Comparison of ENCODE assay signal across 15 cellular contexts in genomic region chr20:50628326-50628725, GRCh38.
DNase-seq lines count a peak whose midpoint lies in the region; ATAC-seq, FAIRE-seq and TF ChIP-seq lines count a peak whose summit lies in the region.
"Had no signal": no experiment of that assay in that cellular context is flagged by ENCODE, and none has a peak within 500 bp of the region (broad histone marks: within the 10 kb centered on the region; RNA-seq: fewer than 3 reads in every experiment).

No MANE protein-coding gene starts in this region.

- peaks cover under 1 to 2% of the 10 kb centered on the region in 2 experiments for H4K20me1 ChIP-seq in H1 (replicated peaks in 1 of 2; ENCODE audit: control insufficient read depth in 1 of 2, insufficient read depth in 2 of 2, low read length in 2 of 2)

- TF ChIP-seq RAD21 in H1 (IDR thresholded peaks at IDR 0.05 in 1 of 2, conservative IDR thresholded peaks at IDR 0.05 in 1 of 2; ENCODE audit: low read depth in 2 of 2, low read length in 2 of 2), result no peak

- no peak overlapping the region for H3K9ac ChIP-seq in H1 (replicated peaks in 1 of 4; ENCODE audit: extremely low read depth in 1 of 4, low read depth in 3 of 4, low read length in 3 of 4)

- H3K56ac ChIP-seq in H1 (replicated peaks; ENCODE audit: insufficient read length, low read depth, low read length), result no peak overlapping the region

- no peaks in the 10 kb centered on the region for H3K9me3 ChIP-seq in left ventricle myocardium inferior (replicated peaks)
- no peaks in the 10 kb centered on the region for H3K9me3 ChIP-seq in H1 (ENCODE audit: insufficient read depth in 2 of 2, low read depth in 1 of 2, low read length in 1 of 2)
- no peaks in the 10 kb centered on the region for H3K9me3 ChIP-seq in HAP-1
- H3K9me3 ChIP-seq: SJSA1, upper lobe of right lung had no signal

- FAIRE-seq in H1 (lab: Jason Lieb, UNC), result no peak
- FAIRE-seq: K562, TTC549 had no signal

- peak overlapping the region; percentile 87; the same call in 1 of the 2 replicates for H4K8ac ChIP-seq in H1 (ENCODE audit: extremely low read depth, insufficient read depth, low read length)

- in situ Hi-C loops in HAP-1 (cut with MboI; ENCODE audit: low sequenced_read_pairs), result no loop called here

- ATAC-seq in left cardiac atrium, result no peak
- ATAC-seq in GM21515 (IDR thresholded peaks at IDR 0.05; ENCODE audit: unreplicated experiment), result no peak
- ATAC-seq in GM21381 (IDR thresholded peaks at IDR 0.05; ENCODE audit: unreplicated experiment), result no peak
- ATAC-seq: K562, upper lobe of right lung had no signal

- no peak overlapping the region for H4K5ac ChIP-seq in H1 (ENCODE audit: insufficient read length, low read depth, low read length)

- no peak overlapping the region for H2BK20ac ChIP-seq in H1 (ENCODE audit: low read length)

- H2BK15ac ChIP-seq in H1 (ENCODE audit: low read length), result peak overlapping the region; percentile 88; the same call in 1 of the 2 replicates

- H3K79me2 ChIP-seq in H1 (ENCODE audit: control insufficient read depth in 1 of 2, insufficient read depth in 2 of 2, low read length in 2 of 2), result no peaks in the 10 kb centered on the region

- DNase-seq in left ventricle myocardium inferior (no peak), left cardiac atrium (no peak), NCI-H2171 treated with DMSO at 0.1 percent for 48 hours (lab: John Stamatoyannopoulos, UW) (peak; percentile 94), H1 (ENCODE audit: low read depth in 1 of 2, low spot score in 2 of 2) (no peak), RPMI8226 (no peak), HAP-1 (ENCODE audit: low spot score in 2 of 2) (no peak)
- DNase-seq: activated gamma-delta T cell treated with Interleukin-2 at 50 U/mL for 16 hours; NCI-H226; stimulated activated CD4-positive, alpha-beta T cell treated with anti-CD3 and anti-CD28 coated beads, Interleukin-2, amount 100 ng/mL, for 24 hours; upper lobe of right lung had no signal

- CTCF ChIA-PET in H1 (lab: Charles Lee; ENCODE audit: partially characterized antibody), result interaction anchor here (0.5 to 6.1 kb wide), 18 partner anchors 9 to 460 kb away, joined by 3 to 61 read pairs (median 4); no protein-coding TSS in a partner anchor

- H3K4me3 ChIP-seq in left ventricle myocardium inferior (no peak overlapping the region), H1 (ENCODE audit: extremely low read depth in 1 of 4, insufficient read depth in 2 of 4, low read depth in 3 of 4, low read length in 4 of 4) (no peak overlapping the region), HAP-1 (no peak overlapping the region)
- H3K4me3 ChIP-seq: K562, SJSA1, upper lobe of right lung had no signal

- H3K4me1 ChIP-seq in left ventricle myocardium inferior (peaks cover 35% of the 10 kb centered on the region), H1 (replicated peaks in 1 of 4; ENCODE audit: control insufficient read depth in 3 of 4, insufficient read depth in 4 of 4, low read length in 3 of 4) (peaks cover 0 to 8% (median 3%) of the 10 kb centered on the region in 4 experiments; a peak in 4 of 7 replicates), HAP-1 (no peaks in the 10 kb centered on the region)
- H3K4me1 ChIP-seq: upper lobe of right lung had no signal

- H3K27me3 ChIP-seq in left ventricle myocardium inferior (ENCODE audit: low read depth) (no peaks in the 10 kb centered on the region), H1 (replicated peaks in 1 of 4; ENCODE audit: control insufficient read depth in 3 of 4, extremely low read depth in 1 of 4, insufficient read depth in 3 of 4, low read length in 3 of 4) (no peaks in the 10 kb centered on the region), HAP-1 (ENCODE audit: low read depth) (no peaks in the 10 kb centered on the region)
- H3K27me3 ChIP-seq: SJSA1, upper lobe of right lung had no signal

- no peak for TF ChIP-seq POLR2A in H1 (IDR thresholded peaks at IDR 0.05; ENCODE audit: control extremely low read depth in 1 of 2, low read depth in 2 of 2, low read length in 2 of 2)

- H2AK5ac ChIP-seq in H1 (ENCODE audit: low read depth, low read length), result no peak overlapping the region

- no peaks in the 10 kb centered on the region for H3K36me3 ChIP-seq in left ventricle myocardium inferior
- no peaks in the 10 kb centered on the region for H3K36me3 ChIP-seq in H1 (ENCODE audit: control insufficient read depth in 2 of 4, insufficient read depth in 4 of 4, low read length in 3 of 4)
- no peaks in the 10 kb centered on the region for H3K36me3 ChIP-seq in HAP-1 (replicated peaks)
- H3K36me3 ChIP-seq: upper lobe of right lung had no signal

- peak overlapping the region; percentile 29 for H4K91ac ChIP-seq in H1 (replicated peaks; ENCODE audit: insufficient read length, low read length)

- H3K4me2 ChIP-seq in H1 (ENCODE audit: insufficient read depth in 1 of 2, low read depth in 2 of 2, low read length in 2 of 2), result no peak overlapping the region

- no peak overlapping the region for H3K14ac ChIP-seq in H1 (ENCODE audit: insufficient read length)

- H2BK5ac ChIP-seq in H1 (ENCODE audit: low read depth, low read length), result peak overlapping the region; percentile 60; the same call in 1 of the 2 replicates

- no peak overlapping the region; the same call in 1 of the 2 replicates for H3K18ac ChIP-seq in H1 (ENCODE audit: extremely low read depth, low read length)

- H3K23ac ChIP-seq in H1 (ENCODE audit: insufficient read length), result no peak overlapping the region

- H2AFZ ChIP-seq in H1 (ENCODE audit: low read length), result no peak overlapping the region

- no peak overlapping the region for H3K4ac ChIP-seq in H1 (replicated peaks; ENCODE audit: insufficient read length, low read depth, low read length)

- intact Hi-C loops in left ventricle myocardium inferior (cut with micrococcal nuclease) (loop anchor here (10.0 kb wide), 1 partner anchor 126 kb away; no protein-coding TSS in a partner anchor), left cardiac atrium (cut with DNase I) (loop anchor here in 1 of 2 donors (5.0 kb wide), 1 partner anchor 119 kb away; no protein-coding TSS in a partner anchor)

- H3K27ac ChIP-seq in left ventricle myocardium inferior (replicated peaks) (peak overlapping the region; percentile 27), H1 (ENCODE audit: low read depth, low read length) (no peak overlapping the region)
- H3K27ac ChIP-seq: SJSA1, upper lobe of right lung had no signal

- peak overlapping the region; percentile 84; the same call in 1 of the 2 replicates for H2BK12ac ChIP-seq in H1 (ENCODE audit: low read depth, low read length)

- TF ChIP-seq CTCF in left ventricle myocardium inferior (IDR thresholded peaks at IDR 0.05; ENCODE audit: borderline replicate concordance) (no peak), H1 (IDR thresholded peaks at IDR 0.05; ENCODE audit: control extremely low read depth in 1 of 3, insufficient read depth in 1 of 3, low read depth in 1 of 3, low read length in 3 of 3) (no peak)

- H3K23me2 ChIP-seq in H1 (ENCODE audit: low read depth, low read length), result no peaks in the 10 kb centered on the region

- no peak for TF ChIP-seq EP300 in H1 (IDR thresholded peaks at IDR 0.05; ENCODE audit: borderline replicate concordance in 1 of 2, low read depth in 2 of 2, low read length in 2 of 2)

- POLR2A ChIA-PET in H1 (lab: Charles Lee; ENCODE audit: partially characterized antibody), result interaction anchor here (0.6 to 1.2 kb wide), 3 partner anchors 13 to 164 kb away, joined by 3 to 4 read pairs (median 3); no protein-coding TSS in a partner anchor

- no peaks in the 10 kb centered on the region for H3K79me1 ChIP-seq in H1 (ENCODE audit: low read depth, low read length)

- 88% methylated on average over 11 of the region's 11 CpGs; no CpG with 5 or more reads in 1 of the 2 experiments for WGBS in H1 (ENCODE audit: extremely low coverage in 1 of 2, insufficient coverage in 1 of 2, insufficient read length in 1 of 2, insufficient replicate concordance in 2 of 2, low coverage in 1 of 2, low lambda C conversion rate in 2 of 2, missing lambda C conversion rate in 1 of 2), 2 experiments

- no peak overlapping the region for H2BK120ac ChIP-seq in H1 (replicated peaks; ENCODE audit: low read depth, low read length)

TF ChIP-seq in H1, 55 proteins besides CTCF, POLR2A, EP300 and RAD21:
- no peak for TF ChIP-seq FOSL1 (IDR thresholded peaks at IDR 0.05; ENCODE audit: insufficient read depth, low read depth, low read length)
- no peak for TF ChIP-seq CBX8 (IDR thresholded peaks at IDR 0.05; ENCODE audit: borderline replicate concordance, low read depth, low read length)
- TF ChIP-seq, protein P1, sequence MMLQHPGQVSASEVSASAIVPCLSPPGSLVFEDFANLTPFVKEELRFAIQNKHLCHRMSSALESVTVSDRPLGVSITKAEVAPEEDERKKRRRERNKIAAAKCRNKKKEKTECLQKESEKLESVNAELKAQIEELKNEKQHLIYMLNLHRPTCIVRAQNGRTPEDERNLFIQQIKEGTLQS (IDR thresholded peaks at IDR 0.05; ENCODE audit: insufficient read depth, low read depth, low read length), result no peak
- TF ChIP-seq RBBP5 (IDR thresholded peaks at IDR 0.05; ENCODE audit: borderline replicate concordance, low read depth, low read length), result no peak
- no peak for TF ChIP-seq CREB1 (IDR thresholded peaks at IDR 0.05)
- no peak for TF ChIP-seq YY1 (IDR thresholded peaks at IDR 0.05; ENCODE audit: low read depth, low read length)
- no peak for TF ChIP-seq E2F6 (IDR thresholded peaks at IDR 0.05)
- no peak for TF ChIP-seq SRF (IDR thresholded peaks at IDR 0.05; ENCODE audit: low read depth, low read length)
- no peak for TF ChIP-seq PHF8 (conservative IDR thresholded peaks at IDR 0.05; ENCODE audit: low read depth, low read length)
